In the genomic region with DNA sequence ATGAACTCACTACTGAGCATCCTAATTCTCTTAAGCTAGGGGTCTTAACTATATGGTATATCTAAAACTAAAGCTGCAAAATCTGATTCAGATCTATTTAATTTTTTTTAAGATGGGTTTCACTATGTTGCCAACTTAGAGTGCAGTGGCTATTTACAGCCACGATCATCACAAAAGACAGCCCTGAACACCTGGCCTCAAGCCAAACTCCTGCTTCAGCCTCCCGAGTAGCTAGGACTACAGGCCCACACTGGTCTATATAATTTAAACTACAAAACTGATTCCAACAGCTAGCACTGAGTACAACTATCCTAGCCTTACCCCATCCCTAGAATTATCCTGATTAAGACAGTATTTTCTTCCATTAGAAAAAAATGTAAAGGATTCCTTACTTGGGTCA, we compare ENCODE assay signal across 15 cellular contexts. TPM values are rescaled to one million over a fixed set of nuclear protein-coding genes. Genes with fewer than 3 reads are reported as not detected.
DNase-seq lines count a peak whose midpoint lies in the region; ATAC-seq lines count a peak whose summit lies in the region.
"Had no signal": no experiment of that assay in that cellular context is flagged by ENCODE, and none has a peak within 500 bp of the region (broad histone marks: within the 10 kb centered on the region; RNA-seq: fewer than 3 reads in every experiment).

No MANE protein-coding gene starts in this region.

- H4K8ac ChIP-seq in mesenchymal stem cell (ENCODE audit: low read length) = no peak overlapping the region

- H2BK120ac ChIP-seq in mesenchymal stem cell (ENCODE audit: low read depth, low read length) = no peak overlapping the region

- no peaks in the 10 kb centered on the region for H3K9me3 ChIP-seq in mesenchymal stem cell (ENCODE audit: control insufficient read depth, low read length)

- no peak overlapping the region for H3K4ac ChIP-seq in mesenchymal stem cell (ENCODE audit: low read depth in 1 of 2, low read length in 2 of 2)

- no peak overlapping the region for H2BK5ac ChIP-seq in mesenchymal stem cell (ENCODE audit: low read depth, low read length, poor library complexity, severe bottlenecking)

- H2AFZ ChIP-seq in mesenchymal stem cell (ENCODE audit: low read depth, low read length) = no peak overlapping the region

- WGBS in mesenchymal stem cell = 84% methylated on average over 2 of the region's 2 CpGs

- H3K4me3 ChIP-seq in mesenchymal stem cell (ENCODE audit: insufficient read depth in 1 of 2, low read depth in 1 of 2, low read length in 2 of 2) = no peak overlapping the region
- H3K4me3 ChIP-seq: lung had no signal

- H3K4me2 ChIP-seq in mesenchymal stem cell (ENCODE audit: low read length, poor library complexity, severe bottlenecking) = no peak overlapping the region

- no peak for ATAC-seq in GM19455 (IDR thresholded peaks at IDR 0.05; ENCODE audit: unreplicated experiment)
- no peak for ATAC-seq in HG02870 (IDR thresholded peaks at IDR 0.05; ENCODE audit: unreplicated experiment)

- H3K4me1 ChIP-seq in mesenchymal stem cell (ENCODE audit: control insufficient read depth, insufficient read depth, low read depth, low read length) = peaks cover 6% of the 10 kb centered on the region

- no peak overlapping the region for H3K14ac ChIP-seq in mesenchymal stem cell (ENCODE audit: low read length in 2 of 2)

- H3K27ac ChIP-seq in mesenchymal stem cell (ENCODE audit: low read length, poor library complexity, severe bottlenecking) = no peak overlapping the region

- H3K27me3 ChIP-seq in mesenchymal stem cell (ENCODE audit: control insufficient read depth in 1 of 2, insufficient read depth in 1 of 2, low read length in 2 of 2) = no peaks in the 10 kb centered on the region

- no peak overlapping the region for H2BK12ac ChIP-seq in mesenchymal stem cell (ENCODE audit: low read length in 2 of 2)

- no peak overlapping the region for H2BK15ac ChIP-seq in mesenchymal stem cell (ENCODE audit: low read depth, poor library complexity, severe bottlenecking)

- H2AK5ac ChIP-seq in mesenchymal stem cell (ENCODE audit: low read length, severe bottlenecking) = no peak overlapping the region

- H3K36me3 ChIP-seq in mesenchymal stem cell (ENCODE audit: control insufficient read depth in 1 of 2, insufficient read depth in 2 of 2, low read depth in 1 of 2, low read length in 2 of 2) = peaks cover 6 to 16% of the 10 kb centered on the region in 2 experiments

- H3K23ac ChIP-seq in mesenchymal stem cell (ENCODE audit: low read length in 2 of 2) = no peak overlapping the region

- DNase-seq in DMS79 (lab: John Stamatoyannopoulos, UW) (peak; percentile 22), NCI-H2029 (lab: John Stamatoyannopoulos, UW) (peak; percentile 34), astrocyte of the hippocampus (ENCODE audit: low read depth, low spot score) (peak; percentile 59), mesenchymal stem cell (peak; percentile 38), NCI-H187 treated with DMSO at 0.1 percent for 48 hours (lab: John Stamatoyannopoulos, UW) (no peak)
- DNase-seq in stimulated activated CD4-positive, alpha-beta T cell treated with anti-CD3 and anti-CD28 coated beads, Interleukin-2, amount 100 ng/mL, for 48 hours = no peak
- DNase-seq: activated T-cell treated with anti-CD3 and anti-CD28 coated beads, Interleukin-2, amount 50 U/mL, for 48 hours; aorta; CD4-positive, alpha-beta T cell; NCI-H524 treated with DMSO at 0.1 percent for 48 hours; stimulated activated CD4-positive, alpha-beta T cell treated with anti-CD3 and anti-CD28 coated beads, Interleukin-2, amount 100 ng/mL, for 24 hours; stimulated activated naive CD4-positive, alpha-beta T cell treated with Interleukin-2 at 50 U/mL for 16 hours had no signal

- H3K18ac ChIP-seq in mesenchymal stem cell (ENCODE audit: low read depth in 1 of 2, low read length in 2 of 2) = no peak overlapping the region

- peaks cover 16% of the 10 kb centered on the region for H3K79me1 ChIP-seq in mesenchymal stem cell (replicated peaks; ENCODE audit: low read length, poor library complexity, severe bottlenecking)

- no peak overlapping the region for H3K9ac ChIP-seq in mesenchymal stem cell (ENCODE audit: low read length)

- no peak overlapping the region for H4K91ac ChIP-seq in mesenchymal stem cell (ENCODE audit: low read length)

RNA-seq across cellular contexts. Expression of gene EIF4G3, which starts 37.1 kb away (rescaled TPM):
- 75.1 TPM for polyA plus RNA-seq in mesenchymal stem cell (2013, experiment 1 of 2)
- 72.4 TPM for polyA plus RNA-seq in mesenchymal stem cell (2013, experiment 2 of 2)

Comparison
In these comparisons a context has a peak if more than half of its experiments do, and no peak if none do; other contexts are left out.
1. DNase-seq: peak in DMS79 (single experiment), NCI-H2029 (single experiment), astrocyte of the hippocampus (single experiment) and mesenchymal stem cell (single experiment); none in NCI-H187 treated with DMSO at 0.1 percent for 48 hours (single experiment) and stimulated activated CD4-positive, alpha-beta T cell treated with anti-CD3 and anti-CD28 coated beads, Interleukin-2, amount 100 ng/mL, for 48 hours (0 of 2).